Comparison of ENCODE assay signal across 13 cellular contexts in the genomic region with DNA sequence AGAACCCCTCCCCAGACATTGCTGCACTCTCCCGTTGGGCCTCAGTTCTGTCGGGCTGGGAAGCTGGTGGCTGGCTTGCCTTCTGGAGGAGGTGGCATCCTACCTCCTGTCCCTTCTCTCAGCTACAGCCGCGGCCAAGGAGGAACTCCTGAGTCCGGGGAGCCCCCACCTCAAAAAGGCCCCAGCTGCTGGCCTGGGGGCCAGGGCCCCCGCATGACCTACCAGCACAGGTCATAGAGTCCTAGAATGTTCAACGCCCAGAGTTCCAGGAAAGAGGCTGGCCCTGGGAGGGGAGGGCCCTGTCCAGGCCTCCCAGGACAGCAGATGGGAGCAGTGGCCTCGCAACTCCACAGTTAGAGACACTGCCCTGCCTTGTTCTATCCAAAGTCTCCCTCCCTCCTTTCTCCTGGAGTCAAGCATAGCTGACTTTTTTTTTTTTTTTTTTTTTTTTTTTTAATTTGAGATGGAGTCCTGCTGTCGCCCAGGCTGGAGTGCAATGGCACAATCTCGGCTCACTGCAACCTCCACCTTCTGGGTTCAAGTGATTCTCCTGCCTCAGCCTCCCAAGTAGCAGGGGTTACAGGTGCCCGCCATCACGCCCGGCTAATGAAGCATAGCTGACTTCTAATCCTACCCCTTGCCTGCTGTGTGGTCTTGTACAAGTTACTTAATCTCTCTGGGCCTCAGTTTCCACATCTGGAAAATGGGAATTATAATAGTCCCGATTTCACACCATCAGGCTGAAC. TPM values are rescaled to one million over a fixed set of nuclear protein-coding genes. Genes with fewer than 3 reads are reported as not detected.
DNase-seq lines count a peak whose midpoint lies in the region; ATAC-seq, FAIRE-seq and TF ChIP-seq lines count a peak whose summit lies in the region.
"Had no signal": no experiment of that assay in that cellular context is flagged by ENCODE, and none has a peak within 500 bp of the region (broad histone marks: within the 10 kb centered on the region; RNA-seq: fewer than 3 reads in every experiment).

No MANE protein-coding gene starts in this region.

- intact Hi-C loops in left ventricle myocardium inferior (cut with micrococcal nuclease) (no loop called here), gastrocnemius medialis (cut with DNase I; ENCODE audit: low total_unique reads) (no loop called here)

- no peaks in the 10 kb centered on the region for H3K9me3 Mint-ChIP-seq in activated T-helper 17 cell treated with anti-CD3 and anti-CD28 coated beads, Interleukin-2, amount 50 U/mL, for 72 hours

- peaks cover 21% of the 10 kb centered on the region for H3K4me1 Mint-ChIP-seq in activated T-helper 17 cell treated with anti-CD3 and anti-CD28 coated beads, Interleukin-2, amount 50 U/mL, for 72 hours

- DNase-seq in left ventricle myocardium inferior (peak; percentile 64), gastrocnemius medialis (peak in 1 of 2 donors; percentile 44), NCI-H146 treated with DMSO at 0.1 percent for 48 hours (lab: John Stamatoyannopoulos, UW; ENCODE audit: unreplicated experiment) (no peak), HTR-8/SVneo (ENCODE audit: insufficient read length, low spot score) (no peak), NCI-H1105 (lab: John Stamatoyannopoulos, UW) (no peak)
- DNase-seq: MV-4-11, PC-3, retina had no signal

- peak overlapping the region; percentile 35 for H3K4me3 ChIP-seq in left ventricle myocardium inferior
- peak overlapping the region in 1 of 4 donors; percentile 10 for H3K4me3 ChIP-seq in gastrocnemius medialis

- H3K36me3 ChIP-seq in left ventricle myocardium inferior (peaks cover 16% of the 10 kb centered on the region), gastrocnemius medialis (peaks cover 0 to 9% of the 10 kb centered on the region in 2 donors)

- ATAC-seq in activated T-helper 17 cell treated with anti-CD3 and anti-CD28 coated beads, Interleukin-2, amount 50 U/mL, for 72 hours (replicated peaks), result no peak
- ATAC-seq in gastrocnemius medialis, result peak in 1 of 2 donors; percentile 26
- ATAC-seq in SK-N-SH treated with all-trans-retinoic acid at 6 μM for 48 hours, result no peak
- ATAC-seq: PC-3 had no signal

- no peaks in the 10 kb centered on the region for H3K27me3 Mint-ChIP-seq in activated T-helper 17 cell treated with anti-CD3 and anti-CD28 coated beads, Interleukin-2, amount 50 U/mL, for 72 hours

- H3K9me3 ChIP-seq in left ventricle myocardium inferior (replicated peaks) (no peaks in the 10 kb centered on the region), gastrocnemius medialis (no peaks in the 10 kb centered on the region)

- no peaks in the 10 kb centered on the region for H3K27me3 ChIP-seq in left ventricle myocardium inferior (ENCODE audit: low read depth)
- H3K27me3 ChIP-seq in gastrocnemius medialis, result peaks cover 12 to 22% (median 18%) of the 10 kb centered on the region in 3 donors

- peaks cover 50% of the 10 kb centered on the region for H3K36me3 Mint-ChIP-seq in activated T-helper 17 cell treated with anti-CD3 and anti-CD28 coated beads, Interleukin-2, amount 50 U/mL, for 72 hours (ENCODE audit: low read depth)

- TF ChIP-seq CTCF in left ventricle myocardium inferior (IDR thresholded peaks at IDR 0.05; ENCODE audit: borderline replicate concordance), result no peak
- TF ChIP-seq CTCF in gastrocnemius medialis (IDR thresholded peaks at IDR 0.05 in 4 of 5, conservative IDR thresholded peaks at IDR 0.05 in 1 of 5), result no peak

- FAIRE-seq in HTR-8/SVneo (lab: Jason Lieb, UNC), result no peak
- FAIRE-seq: D721Med had no signal

- H3K27ac Mint-ChIP-seq in activated T-helper 17 cell treated with anti-CD3 and anti-CD28 coated beads, Interleukin-2, amount 50 U/mL, for 72 hours, result peak overlapping the region; percentile 52

- H3K4me3 Mint-ChIP-seq in activated T-helper 17 cell treated with anti-CD3 and anti-CD28 coated beads, Interleukin-2, amount 50 U/mL, for 72 hours, result no peak overlapping the region

- H3K4me1 ChIP-seq in left ventricle myocardium inferior (peaks cover 94% of the 10 kb centered on the region), gastrocnemius medialis (peaks cover 21 to 36% of the 10 kb centered on the region in 2 donors)

- peak overlapping the region; percentile 90 for H3K27ac ChIP-seq in left ventricle myocardium inferior (replicated peaks)
- peak overlapping the region; percentile 34 to 65 (median 48) for H3K27ac ChIP-seq in gastrocnemius medialis

- in situ Hi-C loops in gastrocnemius medialis (cut with MboI; ENCODE audit: low sequenced_read_pairs in 4 of 4), result no loop called here

- TF ChIP-seq POLR2A in GM19193 (IDR thresholded peaks at IDR 0.05; ENCODE audit: extremely low read depth, insufficient read depth, insufficient read length) (peak; percentile 14), gastrocnemius medialis (IDR thresholded peaks at IDR 0.05) (no peak)

TF ChIP-seq in SK-N-SH treated with all-trans-retinoic acid at 6 μM for 48 hours, 23 proteins besides CTCF, POLR2A, EP300 and RAD21:
- TF ChIP-seq BACH2 (CRISPR knock-in tag; IDR thresholded peaks at IDR 0.05; ENCODE audit: borderline replicate concordance), result no peak
- TF ChIP-seq ZC3H10 (CRISPR knock-in tag; IDR thresholded peaks at IDR 0.05), result no peak
- no peak for TF ChIP-seq PPARA (CRISPR knock-in tag; IDR thresholded peaks at IDR 0.05; ENCODE audit: borderline replicate concordance)
- TF ChIP-seq, protein P1, sequence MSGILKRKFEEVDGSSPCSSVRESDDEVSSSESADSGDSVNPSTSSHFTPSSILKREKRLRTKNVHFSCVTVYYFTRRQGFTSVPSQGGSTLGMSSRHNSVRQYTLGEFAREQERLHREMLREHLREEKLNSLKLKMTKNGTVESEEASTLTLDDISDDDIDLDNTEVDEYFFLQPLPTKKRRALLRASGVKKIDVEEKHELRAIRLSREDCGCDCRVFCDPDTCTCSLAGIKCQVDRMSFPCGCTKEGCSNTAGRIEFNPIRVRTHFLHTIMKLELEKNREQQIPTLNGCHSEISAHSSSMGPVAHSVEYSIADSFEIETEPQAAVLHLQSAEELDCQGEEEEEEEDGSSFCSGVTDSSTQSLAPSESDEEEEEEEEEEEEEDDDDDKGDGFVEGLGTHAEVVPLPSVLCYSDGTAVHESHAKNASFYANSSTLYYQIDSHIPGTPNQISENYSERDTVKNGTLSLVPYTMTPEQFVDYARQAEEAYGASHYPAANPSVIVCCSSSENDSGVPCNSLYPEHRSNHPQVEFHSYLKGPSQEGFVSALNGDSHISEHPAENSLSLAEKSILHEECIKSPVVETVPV (CRISPR knock-in tag; IDR thresholded peaks at IDR 0.05), result no peak
- TF ChIP-seq ISL1 (CRISPR knock-in tag; IDR thresholded peaks at IDR 0.05), result no peak
- TF ChIP-seq, protein P2, sequence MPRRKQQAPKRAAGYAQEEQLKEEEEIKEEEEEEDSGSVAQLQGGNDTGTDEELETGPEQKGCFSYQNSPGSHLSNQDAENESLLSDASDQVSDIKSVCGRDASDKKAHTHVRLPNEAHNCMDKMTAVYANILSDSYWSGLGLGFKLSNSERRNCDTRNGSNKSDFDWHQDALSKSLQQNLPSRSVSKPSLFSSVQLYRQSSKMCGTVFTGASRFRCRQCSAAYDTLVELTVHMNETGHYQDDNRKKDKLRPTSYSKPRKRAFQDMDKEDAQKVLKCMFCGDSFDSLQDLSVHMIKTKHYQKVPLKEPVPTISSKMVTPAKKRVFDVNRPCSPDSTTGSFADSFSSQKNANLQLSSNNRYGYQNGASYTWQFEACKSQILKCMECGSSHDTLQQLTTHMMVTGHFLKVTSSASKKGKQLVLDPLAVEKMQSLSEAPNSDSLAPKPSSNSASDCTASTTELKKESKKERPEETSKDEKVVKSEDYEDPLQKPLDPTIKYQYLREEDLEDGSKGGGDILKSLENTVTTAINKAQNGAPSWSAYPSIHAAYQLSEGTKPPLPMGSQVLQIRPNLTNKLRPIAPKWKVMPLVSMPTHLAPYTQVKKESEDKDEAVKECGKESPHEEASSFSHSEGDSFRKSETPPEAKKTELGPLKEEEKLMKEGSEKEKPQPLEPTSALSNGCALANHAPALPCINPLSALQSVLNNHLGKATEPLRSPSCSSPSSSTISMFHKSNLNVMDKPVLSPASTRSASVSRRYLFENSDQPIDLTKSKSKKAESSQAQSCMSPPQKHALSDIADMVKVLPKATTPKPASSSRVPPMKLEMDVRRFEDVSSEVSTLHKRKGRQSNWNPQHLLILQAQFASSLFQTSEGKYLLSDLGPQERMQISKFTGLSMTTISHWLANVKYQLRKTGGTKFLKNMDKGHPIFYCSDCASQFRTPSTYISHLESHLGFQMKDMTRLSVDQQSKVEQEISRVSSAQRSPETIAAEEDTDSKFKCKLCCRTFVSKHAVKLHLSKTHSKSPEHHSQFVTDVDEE (CRISPR knock-in tag; IDR thresholded peaks at IDR 0.05), result no peak
- no peak for TF ChIP-seq ARNTL (CRISPR knock-in tag; IDR thresholded peaks at IDR 0.05; ENCODE audit: borderline replicate concordance, low read depth)
- TF ChIP-seq OSR1 (CRISPR knock-in tag; IDR thresholded peaks at IDR 0.05), result no peak
- no peak for TF ChIP-seq ZNF70 (CRISPR knock-in tag; IDR thresholded peaks at IDR 0.05)
- TF ChIP-seq ZNF565 (CRISPR knock-in tag; conservative IDR thresholded peaks at IDR 0.05; ENCODE audit: low read depth), result no peak
- no peak for TF ChIP-seq ZFP30 (CRISPR knock-in tag; IDR thresholded peaks at IDR 0.05)
- TF ChIP-seq, protein P3, sequence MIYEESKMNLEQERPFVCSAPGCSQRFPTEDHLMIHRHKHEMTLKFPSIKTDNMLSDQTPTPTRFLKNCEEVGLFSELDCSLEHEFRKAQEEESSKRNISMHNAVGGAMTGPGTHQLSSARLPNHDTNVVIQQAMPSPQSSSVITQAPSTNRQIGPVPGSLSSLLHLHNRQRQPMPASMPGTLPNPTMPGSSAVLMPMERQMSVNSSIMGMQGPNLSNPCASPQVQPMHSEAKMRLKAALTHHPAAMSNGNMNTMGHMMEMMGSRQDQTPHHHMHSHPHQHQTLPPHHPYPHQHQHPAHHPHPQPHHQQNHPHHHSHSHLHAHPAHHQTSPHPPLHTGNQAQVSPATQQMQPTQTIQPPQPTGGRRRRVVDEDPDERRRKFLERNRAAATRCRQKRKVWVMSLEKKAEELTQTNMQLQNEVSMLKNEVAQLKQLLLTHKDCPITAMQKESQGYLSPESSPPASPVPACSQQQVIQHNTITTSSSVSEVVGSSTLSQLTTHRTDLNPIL (CRISPR knock-in tag; IDR thresholded peaks at IDR 0.05; ENCODE audit: low read depth), result no peak
- no peak for TF ChIP-seq SNAI2 (CRISPR knock-in tag; IDR thresholded peaks at IDR 0.05)
- TF ChIP-seq CSDC2 (CRISPR knock-in tag; IDR thresholded peaks at IDR 0.05), result no peak

RNA-seq across cellular contexts. Expression of a gene that starts 7.1 kb away (rescaled TPM):
- 100 to 1,000 TPM in 1 of 2 donors, 10 to 100 TPM in 1; 98.6 to 115 TPM for total RNA-seq in activated T-helper 17 cell treated with anti-CD3 and anti-CD28 coated beads, Interleukin-2, amount 50 U/mL, for 72 hours
- 23.9 TPM for total RNA-seq in left ventricle myocardium inferior
- total RNA-seq in gastrocnemius medialis, result 10 to 100 TPM; 12.4 to 22.3 (median 18.4) TPM

RNA-seq across cellular contexts. Expression of a gene that starts 20.4 kb away (rescaled TPM):
- not detected for total RNA-seq in activated T-helper 17 cell treated with anti-CD3 and anti-CD28 coated beads, Interleukin-2, amount 50 U/mL, for 72 hours
- total RNA-seq in left ventricle myocardium inferior (not detected), gastrocnemius medialis (not detected)
- total RNA-seq: kidney epithelial cell, PC-3 had no signal
